In the genomic region with DNA sequence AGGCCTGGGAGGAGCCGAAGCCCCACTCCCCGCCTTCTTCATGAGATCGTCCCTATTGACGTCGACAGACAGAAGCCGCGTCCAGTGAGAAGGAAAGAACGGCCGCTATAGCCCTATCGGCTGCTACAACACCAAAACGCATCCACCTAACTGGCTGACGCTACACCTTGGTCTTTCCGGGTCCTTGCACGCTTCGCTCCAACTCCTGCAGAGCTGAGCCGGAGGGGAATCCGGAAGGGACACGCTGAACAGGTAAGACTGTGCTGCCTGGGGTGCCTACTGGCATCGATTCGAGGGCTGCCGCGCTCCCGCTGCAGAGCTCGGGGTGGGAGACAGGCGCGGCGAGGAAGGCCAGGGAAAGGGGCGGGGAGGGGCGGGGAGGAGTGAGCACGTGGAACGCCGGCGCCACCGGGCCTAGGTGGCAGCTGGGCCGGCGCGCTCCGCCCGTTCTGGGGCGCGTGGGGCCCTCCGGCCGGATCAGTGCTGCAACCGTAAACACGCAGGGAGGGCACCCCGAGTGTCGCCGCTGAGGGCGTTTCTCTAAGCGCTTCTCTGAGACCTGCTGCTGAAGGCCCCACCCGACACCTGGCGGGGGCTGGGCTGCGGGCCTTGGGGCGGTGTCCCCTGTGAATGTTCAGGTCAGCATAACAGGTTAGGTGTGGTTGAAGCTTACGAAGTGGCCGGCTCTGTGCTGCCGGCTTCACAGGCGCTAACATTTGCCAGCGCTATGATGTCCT, we compare ENCODE assay signal across 1 cellular context.
TF ChIP-seq lines count a peak whose summit lies in the region.

A gene with protein sequence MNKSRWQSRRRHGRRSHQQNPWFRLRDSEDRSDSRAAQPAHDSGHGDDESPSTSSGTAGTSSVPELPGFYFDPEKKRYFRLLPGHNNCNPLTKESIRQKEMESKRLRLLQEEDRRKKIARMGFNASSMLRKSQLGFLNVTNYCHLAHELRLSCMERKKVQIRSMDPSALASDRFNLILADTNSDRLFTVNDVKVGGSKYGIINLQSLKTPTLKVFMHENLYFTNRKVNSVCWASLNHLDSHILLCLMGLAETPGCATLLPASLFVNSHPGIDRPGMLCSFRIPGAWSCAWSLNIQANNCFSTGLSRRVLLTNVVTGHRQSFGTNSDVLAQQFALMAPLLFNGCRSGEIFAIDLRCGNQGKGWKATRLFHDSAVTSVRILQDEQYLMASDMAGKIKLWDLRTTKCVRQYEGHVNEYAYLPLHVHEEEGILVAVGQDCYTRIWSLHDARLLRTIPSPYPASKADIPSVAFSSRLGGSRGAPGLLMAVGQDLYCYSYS (plus strand): TSS at position 173 of the 737 bp plus-strand sequence. CDS start 11,515 bp downstream, outside the sequence.

TF ChIP-seq in HepG2, 621 proteins besides CTCF, POLR2A, EP300 and RAD21 (continued from another document and continues in another):
- TF ChIP-seq, protein P1, sequence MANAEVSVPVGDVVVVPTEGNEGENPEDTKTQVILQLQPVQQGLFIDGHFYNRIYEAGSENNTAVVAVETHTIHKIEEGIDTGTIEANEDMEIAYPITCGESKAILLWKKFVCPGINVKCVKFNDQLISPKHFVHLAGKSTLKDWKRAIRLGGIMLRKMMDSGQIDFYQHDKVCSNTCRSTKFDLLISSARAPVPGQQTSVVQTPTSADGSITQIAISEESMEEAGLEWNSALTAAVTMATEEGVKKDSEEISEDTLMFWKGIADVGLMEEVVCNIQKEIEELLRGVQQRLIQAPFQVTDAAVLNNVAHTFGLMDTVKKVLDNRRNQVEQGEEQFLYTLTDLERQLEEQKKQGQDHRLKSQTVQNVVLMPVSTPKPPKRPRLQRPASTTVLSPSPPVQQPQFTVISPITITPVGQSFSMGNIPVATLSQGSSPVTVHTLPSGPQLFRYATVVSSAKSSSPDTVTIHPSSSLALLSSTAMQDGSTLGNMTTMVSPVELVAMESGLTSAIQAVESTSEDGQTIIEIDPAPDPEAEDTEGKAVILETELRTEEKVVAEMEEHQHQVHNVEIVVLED (CRISPR knock-in tag; IDR thresholded peaks at IDR 0.05; ENCODE audit: borderline replicate concordance): peak; percentile 65; the same call in 1 of the 2 replicates
- TF ChIP-seq ESRRA (CRISPR knock-in tag; IDR thresholded peaks at IDR 0.05; ENCODE audit: low read depth) (peak; percentile 42; the same call in 1 of the 2 replicates), CREB1 (IDR thresholded peaks at IDR 0.05) (peak; percentile 83), CREB1 (CRISPR knock-in tag; IDR thresholded peaks at IDR 0.05) (peak; percentile 86), MYC (CRISPR knock-in tag; IDR thresholded peaks at IDR 0.05; ENCODE audit: borderline replicate concordance) (peak; percentile 86; the same call in 1 of the 2 replicates), HOXD1 (CRISPR knock-in tag; IDR thresholded peaks at IDR 0.05) (no peak), RBFOX2 (IDR thresholded peaks at IDR 0.05; ENCODE audit: low read depth, low read length) (peak; percentile 73), EED (CRISPR knock-in tag; IDR thresholded peaks at IDR 0.05) (0 out of 2 replicates have a peak, but pooled peaks have one; percentile 29), NFYC (CRISPR knock-in tag; IDR thresholded peaks at IDR 0.05) (peak; percentile 93), ZC3H4 (CRISPR knock-in tag; IDR thresholded peaks at IDR 0.05; ENCODE audit: borderline replicate concordance) (no peak), FIP1L1 (IDR thresholded peaks at IDR 0.05; ENCODE audit: borderline replicate concordance, insufficient read depth, low read depth, low read length) (no peak), ZNF652 (CRISPR knock-in tag; IDR thresholded peaks at IDR 0.05; ENCODE audit: borderline replicate concordance, low read depth) (no peak), ZBTB20 (CRISPR knock-in tag; IDR thresholded peaks at IDR 0.05; ENCODE audit: borderline replicate concordance, low read depth) (no peak), KLF9 (CRISPR knock-in tag; IDR thresholded peaks at IDR 0.05; ENCODE audit: low read depth) (0 out of 2 replicates have a peak, but pooled peaks have one; percentile 61), SNAI1 (CRISPR knock-in tag; IDR thresholded peaks at IDR 0.05; ENCODE audit: borderline replicate concordance) (no peak), PHF8 (CRISPR knock-in tag; IDR thresholded peaks at IDR 0.05) (peak; percentile 86), ZNF724P (CRISPR knock-in tag; IDR thresholded peaks at IDR 0.05; ENCODE audit: borderline replicate concordance) (no peak), MTA3 (CRISPR knock-in tag; IDR thresholded peaks at IDR 0.05) (no peak), SAP130 (CRISPR knock-in tag; IDR thresholded peaks at IDR 0.05; ENCODE audit: low read depth) (peak; percentile 96), RARG (CRISPR knock-in tag; IDR thresholded peaks at IDR 0.05; ENCODE audit: low read depth) (no peak), TSC22D2 (CRISPR knock-in tag; IDR thresholded peaks at IDR 0.05; ENCODE audit: borderline replicate concordance) (no peak), ARHGAP35 (CRISPR knock-in tag; IDR thresholded peaks at IDR 0.05; ENCODE audit: borderline replicate concordance) (peak; percentile 77; the same call in 1 of the 2 replicates), ELF1 (CRISPR knock-in tag; IDR thresholded peaks at IDR 0.05) (peak; percentile 91), HCFC1 (IDR thresholded peaks at IDR 0.05; ENCODE audit: low read depth, low read length) (no peak), HNF4A (CRISPR knock-in tag; IDR thresholded peaks at IDR 0.05) (peak; percentile 19; the same call in 1 of the 2 replicates)
- TF ChIP-seq, protein P2, sequence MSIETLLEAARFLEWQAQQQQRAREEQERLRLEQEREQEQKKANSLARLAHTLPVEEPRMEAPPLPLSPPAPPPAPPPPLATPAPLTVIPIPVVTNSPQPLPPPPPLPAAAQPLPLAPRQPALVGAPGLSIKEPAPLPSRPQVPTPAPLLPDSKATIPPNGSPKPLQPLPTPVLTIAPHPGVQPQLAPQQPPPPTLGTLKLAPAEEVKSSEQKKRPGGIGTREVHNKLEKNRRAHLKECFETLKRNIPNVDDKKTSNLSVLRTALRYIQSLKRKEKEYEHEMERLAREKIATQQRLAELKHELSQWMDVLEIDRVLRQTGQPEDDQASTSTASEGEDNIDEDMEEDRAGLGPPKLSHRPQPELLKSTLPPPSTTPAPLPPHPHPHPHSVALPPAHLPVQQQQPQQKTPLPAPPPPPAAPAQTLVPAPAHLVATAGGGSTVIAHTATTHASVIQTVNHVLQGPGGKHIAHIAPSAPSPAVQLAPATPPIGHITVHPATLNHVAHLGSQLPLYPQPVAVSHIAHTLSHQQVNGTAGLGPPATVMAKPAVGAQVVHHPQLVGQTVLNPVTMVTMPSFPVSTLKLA (IDR thresholded peaks at IDR 0.05): peak; percentile 83
- TF ChIP-seq, protein P3, sequence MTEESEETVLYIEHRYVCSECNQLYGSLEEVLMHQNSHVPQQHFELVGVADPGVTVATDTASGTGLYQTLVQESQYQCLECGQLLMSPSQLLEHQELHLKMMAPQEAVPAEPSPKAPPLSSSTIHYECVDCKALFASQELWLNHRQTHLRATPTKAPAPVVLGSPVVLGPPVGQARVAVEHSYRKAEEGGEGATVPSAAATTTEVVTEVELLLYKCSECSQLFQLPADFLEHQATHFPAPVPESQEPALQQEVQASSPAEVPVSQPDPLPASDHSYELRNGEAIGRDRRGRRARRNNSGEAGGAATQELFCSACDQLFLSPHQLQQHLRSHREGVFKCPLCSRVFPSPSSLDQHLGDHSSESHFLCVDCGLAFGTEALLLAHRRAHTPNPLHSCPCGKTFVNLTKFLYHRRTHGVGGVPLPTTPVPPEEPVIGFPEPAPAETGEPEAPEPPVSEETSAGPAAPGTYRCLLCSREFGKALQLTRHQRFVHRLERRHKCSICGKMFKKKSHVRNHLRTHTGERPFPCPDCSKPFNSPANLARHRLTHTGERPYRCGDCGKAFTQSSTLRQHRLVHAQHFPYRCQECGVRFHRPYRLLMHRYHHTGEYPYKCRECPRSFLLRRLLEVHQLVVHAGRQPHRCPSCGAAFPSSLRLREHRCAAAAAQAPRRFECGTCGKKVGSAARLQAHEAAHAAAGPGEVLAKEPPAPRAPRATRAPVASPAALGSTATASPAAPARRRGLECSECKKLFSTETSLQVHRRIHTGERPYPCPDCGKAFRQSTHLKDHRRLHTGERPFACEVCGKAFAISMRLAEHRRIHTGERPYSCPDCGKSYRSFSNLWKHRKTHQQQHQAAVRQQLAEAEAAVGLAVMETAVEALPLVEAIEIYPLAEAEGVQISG (CRISPR knock-in tag; IDR thresholded peaks at IDR 0.05): peak; percentile 49
- TF ChIP-seq, protein P4, sequence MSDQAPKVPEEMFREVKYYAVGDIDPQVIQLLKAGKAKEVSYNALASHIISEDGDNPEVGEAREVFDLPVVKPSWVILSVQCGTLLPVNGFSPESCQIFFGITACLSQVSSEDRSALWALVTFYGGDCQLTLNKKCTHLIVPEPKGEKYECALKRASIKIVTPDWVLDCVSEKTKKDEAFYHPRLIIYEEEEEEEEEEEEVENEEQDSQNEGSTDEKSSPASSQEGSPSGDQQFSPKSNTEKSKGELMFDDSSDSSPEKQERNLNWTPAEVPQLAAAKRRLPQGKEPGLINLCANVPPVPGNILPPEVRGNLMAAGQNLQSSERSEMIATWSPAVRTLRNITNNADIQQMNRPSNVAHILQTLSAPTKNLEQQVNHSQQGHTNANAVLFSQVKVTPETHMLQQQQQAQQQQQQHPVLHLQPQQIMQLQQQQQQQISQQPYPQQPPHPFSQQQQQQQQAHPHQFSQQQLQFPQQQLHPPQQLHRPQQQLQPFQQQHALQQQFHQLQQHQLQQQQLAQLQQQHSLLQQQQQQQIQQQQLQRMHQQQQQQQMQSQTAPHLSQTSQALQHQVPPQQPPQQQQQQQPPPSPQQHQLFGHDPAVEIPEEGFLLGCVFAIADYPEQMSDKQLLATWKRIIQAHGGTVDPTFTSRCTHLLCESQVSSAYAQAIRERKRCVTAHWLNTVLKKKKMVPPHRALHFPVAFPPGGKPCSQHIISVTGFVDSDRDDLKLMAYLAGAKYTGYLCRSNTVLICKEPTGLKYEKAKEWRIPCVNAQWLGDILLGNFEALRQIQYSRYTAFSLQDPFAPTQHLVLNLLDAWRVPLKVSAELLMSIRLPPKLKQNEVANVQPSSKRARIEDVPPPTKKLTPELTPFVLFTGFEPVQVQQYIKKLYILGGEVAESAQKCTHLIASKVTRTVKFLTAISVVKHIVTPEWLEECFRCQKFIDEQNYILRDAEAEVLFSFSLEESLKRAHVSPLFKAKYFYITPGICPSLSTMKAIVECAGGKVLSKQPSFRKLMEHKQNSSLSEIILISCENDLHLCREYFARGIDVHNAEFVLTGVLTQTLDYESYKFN (CRISPR knock-in tag; conservative IDR thresholded peaks at IDR 0.05): peak; percentile 32; the same call in 1 of the 2 replicates
- TF ChIP-seq, protein P5, sequence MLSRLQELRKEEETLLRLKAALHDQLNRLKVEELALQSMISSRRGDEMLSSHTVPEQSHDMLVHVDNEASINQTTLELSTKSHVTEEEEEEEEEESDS (CRISPR knock-in tag; IDR thresholded peaks at IDR 0.05; ENCODE audit: borderline replicate concordance): no peak
- TF ChIP-seq, protein P6, sequence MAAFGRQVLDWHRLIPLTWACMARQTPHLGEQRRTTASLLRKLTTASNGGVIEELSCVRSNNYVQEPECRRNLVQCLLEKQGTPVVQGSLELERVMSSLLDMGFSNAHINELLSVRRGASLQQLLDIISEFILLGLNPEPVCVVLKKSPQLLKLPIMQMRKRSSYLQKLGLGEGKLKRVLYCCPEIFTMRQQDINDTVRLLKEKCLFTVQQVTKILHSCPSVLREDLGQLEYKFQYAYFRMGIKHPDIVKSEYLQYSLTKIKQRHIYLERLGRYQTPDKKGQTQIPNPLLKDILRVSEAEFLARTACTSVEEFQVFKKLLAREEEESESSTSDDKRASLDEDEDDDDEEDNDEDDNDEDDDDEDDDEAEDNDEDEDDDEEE (CRISPR knock-in tag; IDR thresholded peaks at IDR 0.05): 0 out of 2 replicates have a peak, but pooled peaks have one; percentile 79
- TF ChIP-seq, protein P7, sequence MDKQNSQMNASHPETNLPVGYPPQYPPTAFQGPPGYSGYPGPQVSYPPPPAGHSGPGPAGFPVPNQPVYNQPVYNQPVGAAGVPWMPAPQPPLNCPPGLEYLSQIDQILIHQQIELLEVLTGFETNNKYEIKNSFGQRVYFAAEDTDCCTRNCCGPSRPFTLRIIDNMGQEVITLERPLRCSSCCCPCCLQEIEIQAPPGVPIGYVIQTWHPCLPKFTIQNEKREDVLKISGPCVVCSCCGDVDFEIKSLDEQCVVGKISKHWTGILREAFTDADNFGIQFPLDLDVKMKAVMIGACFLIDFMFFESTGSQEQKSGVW (CRISPR knock-in tag; IDR thresholded peaks at IDR 0.05; ENCODE audit: borderline replicate concordance): no peak
- TF ChIP-seq, protein P8, sequence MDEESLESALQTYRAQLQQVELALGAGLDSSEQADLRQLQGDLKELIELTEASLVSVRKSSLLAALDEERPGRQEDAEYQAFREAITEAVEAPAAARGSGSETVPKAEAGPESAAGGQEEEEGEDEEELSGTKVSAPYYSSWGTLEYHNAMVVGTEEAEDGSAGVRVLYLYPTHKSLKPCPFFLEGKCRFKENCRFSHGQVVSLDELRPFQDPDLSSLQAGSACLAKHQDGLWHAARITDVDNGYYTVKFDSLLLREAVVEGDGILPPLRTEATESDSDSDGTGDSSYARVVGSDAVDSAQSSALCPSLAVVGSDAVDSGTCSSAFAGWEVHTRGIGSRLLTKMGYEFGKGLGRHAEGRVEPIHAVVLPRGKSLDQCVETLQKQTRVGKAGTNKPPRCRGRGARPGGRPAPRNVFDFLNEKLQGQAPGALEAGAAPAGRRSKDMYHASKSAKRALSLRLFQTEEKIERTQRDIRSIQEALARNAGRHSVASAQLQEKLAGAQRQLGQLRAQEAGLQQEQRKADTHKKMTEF (CRISPR knock-in tag; IDR thresholded peaks at IDR 0.05): peak; percentile 54
- TF ChIP-seq, protein P9, sequence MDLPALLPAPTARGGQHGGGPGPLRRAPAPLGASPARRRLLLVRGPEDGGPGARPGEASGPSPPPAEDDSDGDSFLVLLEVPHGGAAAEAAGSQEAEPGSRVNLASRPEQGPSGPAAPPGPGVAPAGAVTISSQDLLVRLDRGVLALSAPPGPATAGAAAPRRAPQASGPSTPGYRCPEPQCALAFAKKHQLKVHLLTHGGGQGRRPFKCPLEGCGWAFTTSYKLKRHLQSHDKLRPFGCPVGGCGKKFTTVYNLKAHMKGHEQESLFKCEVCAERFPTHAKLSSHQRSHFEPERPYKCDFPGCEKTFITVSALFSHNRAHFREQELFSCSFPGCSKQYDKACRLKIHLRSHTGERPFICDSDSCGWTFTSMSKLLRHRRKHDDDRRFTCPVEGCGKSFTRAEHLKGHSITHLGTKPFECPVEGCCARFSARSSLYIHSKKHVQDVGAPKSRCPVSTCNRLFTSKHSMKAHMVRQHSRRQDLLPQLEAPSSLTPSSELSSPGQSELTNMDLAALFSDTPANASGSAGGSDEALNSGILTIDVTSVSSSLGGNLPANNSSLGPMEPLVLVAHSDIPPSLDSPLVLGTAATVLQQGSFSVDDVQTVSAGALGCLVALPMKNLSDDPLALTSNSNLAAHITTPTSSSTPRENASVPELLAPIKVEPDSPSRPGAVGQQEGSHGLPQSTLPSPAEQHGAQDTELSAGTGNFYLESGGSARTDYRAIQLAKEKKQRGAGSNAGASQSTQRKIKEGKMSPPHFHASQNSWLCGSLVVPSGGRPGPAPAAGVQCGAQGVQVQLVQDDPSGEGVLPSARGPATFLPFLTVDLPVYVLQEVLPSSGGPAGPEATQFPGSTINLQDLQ (CRISPR knock-in tag; IDR thresholded peaks at IDR 0.05): no peak
- TF ChIP-seq, protein P10, sequence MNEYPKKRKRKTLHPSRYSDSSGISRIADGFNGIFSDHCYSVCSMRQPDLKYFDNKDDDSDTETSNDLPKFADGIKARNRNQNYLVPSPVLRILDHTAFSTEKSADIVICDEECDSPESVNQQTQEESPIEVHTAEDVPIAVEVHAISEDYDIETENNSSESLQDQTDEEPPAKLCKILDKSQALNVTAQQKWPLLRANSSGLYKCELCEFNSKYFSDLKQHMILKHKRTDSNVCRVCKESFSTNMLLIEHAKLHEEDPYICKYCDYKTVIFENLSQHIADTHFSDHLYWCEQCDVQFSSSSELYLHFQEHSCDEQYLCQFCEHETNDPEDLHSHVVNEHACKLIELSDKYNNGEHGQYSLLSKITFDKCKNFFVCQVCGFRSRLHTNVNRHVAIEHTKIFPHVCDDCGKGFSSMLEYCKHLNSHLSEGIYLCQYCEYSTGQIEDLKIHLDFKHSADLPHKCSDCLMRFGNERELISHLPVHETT (CRISPR knock-in tag; conservative IDR thresholded peaks at IDR 0.05): 0 out of 2 replicates have a peak, but pooled peaks have one; percentile 42
